25 cellular contexts compared by ENCODE assay signal in the genomic region with DNA sequence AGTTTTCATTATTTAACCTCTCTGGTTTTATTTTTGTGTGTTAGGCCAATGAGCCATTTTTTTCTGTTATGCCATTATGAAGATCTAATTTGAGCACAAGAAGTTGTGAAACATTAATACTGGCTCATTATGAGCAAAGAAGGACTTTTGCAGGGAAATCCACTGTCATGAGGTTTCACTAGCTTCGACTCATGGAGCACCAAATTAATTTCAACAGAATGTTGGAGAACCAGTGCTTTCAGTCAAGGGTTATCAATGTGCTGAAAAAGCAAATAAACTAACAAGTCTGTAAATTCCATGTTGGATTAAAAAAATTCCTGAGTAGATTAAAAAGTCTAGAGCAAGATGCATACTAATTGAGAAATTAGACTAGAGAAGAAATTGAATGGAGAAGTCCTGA.
"Had no signal": no experiment of that assay in that cellular context is flagged by ENCODE, and none has a peak within 500 bp of the region (broad histone marks: within the 10 kb centered on the region; RNA-seq: fewer than 3 reads in every experiment).

No MANE protein-coding gene starts in this region.

- H3K27ac Mint-ChIP-seq: dendritic cell treated with granulocyte-macrophage colony-stimulating factor and Interleukin-4, amounts not matched to agents 40 ng/mL and 50 ng/mL, for 4 days; effector memory CD8-positive, alpha-beta T cell; endodermal cell had no signal

- H3K27ac ChIP-seq: colonic mucosa, coronary artery, dorsolateral prefrontal cortex, epithelial cell of prostate, esophagus muscularis mucosa, esophagus squamous epithelium, foreskin keratinocyte, gastrocnemius medialis, gastroesophageal sphincter, heart left ventricle, heart right ventricle had no signal

- H3K9me3 ChIP-seq: colonic mucosa, esophagus muscularis mucosa, gastrocnemius medialis, gastroesophageal sphincter had no signal

- H3K4me3 Mint-ChIP-seq: dendritic cell treated with granulocyte-macrophage colony-stimulating factor and Interleukin-4, amounts not matched to agents 40 ng/mL and 50 ng/mL, for 4 days; effector memory CD8-positive, alpha-beta T cell; endodermal cell had no signal

- ATAC-seq: effector memory CD8-positive, alpha-beta T cell; esophagus mucosa; foreskin keratinocyte; gastrocnemius medialis; gastroesophageal sphincter; heart left ventricle; heart right ventricle had no signal

- H3K4me3 ChIP-seq: colonic mucosa, coronary artery, dorsolateral prefrontal cortex, esophagus muscularis mucosa, esophagus squamous epithelium, gastrocnemius medialis, gastroesophageal sphincter, heart left ventricle, heart right ventricle had no signal

- H3K27me3 Mint-ChIP-seq: dendritic cell treated with granulocyte-macrophage colony-stimulating factor and Interleukin-4, amounts not matched to agents 40 ng/mL and 50 ng/mL, for 4 days; effector memory CD8-positive, alpha-beta T cell had no signal

- DNase-seq: colonic mucosa; cortex of kidney; dermis blood vessel endothelial cell; dorsolateral prefrontal cortex; effector CD4-positive, alpha-beta T cell; effector CD8-positive, alpha-beta T cell; effector memory CD4-positive, alpha-beta T cell; effector memory CD8-positive, alpha-beta T cell; endodermal cell; erythroblast; esophagus squamous epithelium; foreskin fibroblast; foreskin melanocyte; gastrocnemius medialis; glutamatergic neuron; head of caudate nucleus; heart left ventricle; heart right ventricle had no signal

- H3K36me3 ChIP-seq: colonic mucosa, esophagus muscularis mucosa, esophagus squamous epithelium, gastrocnemius medialis, gastroesophageal sphincter, heart left ventricle, heart right ventricle had no signal
